In genomic region chr2:231160701-231161100, GRCh38 we compare ENCODE assay signal across 1 cellular context.
TF ChIP-seq lines count a peak whose summit lies in the region.

No MANE protein-coding gene starts in this region.

TF ChIP-seq in endothelial cell of umbilical vein, 7 proteins besides CTCF, POLR2A, EP300 and RAD21:
- no peak for TF ChIP-seq FOS (IDR thresholded peaks at IDR 0.05; ENCODE audit: borderline replicate concordance, insufficient read depth, low read length)
- no peak for TF ChIP-seq MYC (IDR thresholded peaks at IDR 0.05; ENCODE audit: low read depth, low read length)
- no peak for TF ChIP-seq EZH2 (IDR thresholded peaks at IDR 0.05; ENCODE audit: borderline replicate concordance, low read depth, low read length, severe bottlenecking)
- TF ChIP-seq GATA2 (IDR thresholded peaks at IDR 0.05; ENCODE audit: insufficient read depth, insufficient read length, low read depth, low read length), result no peak
- TF ChIP-seq MAX (IDR thresholded peaks at IDR 0.05; ENCODE audit: insufficient read depth, insufficient read length), result no peak
- no peak for TF ChIP-seq POLR2AphosphoS5 (IDR thresholded peaks at IDR 0.05; ENCODE audit: insufficient read depth, low read depth, low read length)
- TF ChIP-seq JUN (IDR thresholded peaks at IDR 0.05; ENCODE audit: borderline replicate concordance, insufficient read depth, insufficient read length, low read depth), result no peak
